1 cellular context compared by ENCODE assay signal in the genomic region with DNA sequence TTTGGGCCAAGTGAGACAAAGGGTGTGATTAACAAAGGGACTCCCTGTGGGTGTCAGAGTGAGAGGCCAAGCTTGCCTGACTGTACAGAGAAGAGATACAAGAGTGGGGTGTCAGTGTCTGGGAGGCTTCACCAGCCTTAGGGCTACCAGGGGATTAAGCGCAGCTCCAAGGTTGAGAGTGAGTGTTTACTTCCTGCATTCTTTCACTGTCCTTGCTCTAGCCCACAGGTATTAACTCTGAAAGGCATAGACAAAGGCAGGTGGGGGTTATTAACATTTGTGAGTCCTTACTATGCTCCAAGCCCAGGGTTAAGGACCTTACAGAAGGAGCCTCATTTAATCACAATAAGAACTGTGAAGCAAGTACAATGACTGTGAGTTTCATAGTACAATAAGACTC.
TF ChIP-seq lines count a peak whose summit lies in the region.

No MANE protein-coding gene starts in this region.

TF ChIP-seq in H1, 55 proteins besides CTCF, POLR2A, EP300 and RAD21:
- TF ChIP-seq SIN3A (conservative IDR thresholded peaks at IDR 0.05 in 1 of 2, IDR thresholded peaks at IDR 0.05 in 1 of 2; ENCODE audit: low read depth in 1 of 2, low read length in 2 of 2) (no peak), RXRA (IDR thresholded peaks at IDR 0.05; ENCODE audit: insufficient read depth, low read depth, low read length) (no peak), SP4 (IDR thresholded peaks at IDR 0.05; ENCODE audit: low read length) (no peak), KDM1A (IDR thresholded peaks at IDR 0.05; ENCODE audit: borderline replicate concordance, low read length) (no peak), KDM4A (IDR thresholded peaks at IDR 0.05; ENCODE audit: low read depth, low read length, severe bottlenecking) (no peak), GABPA (IDR thresholded peaks at IDR 0.05; ENCODE audit: borderline replicate concordance, insufficient read depth, low read length) (no peak), ZNF274 (IDR thresholded peaks at IDR 0.05; ENCODE audit: borderline replicate concordance, extremely low read depth, low read length) (no peak), RFX5 (IDR thresholded peaks at IDR 0.05; ENCODE audit: borderline replicate concordance, low read depth, low read length) (no peak), SIX5 (IDR thresholded peaks at IDR 0.05; ENCODE audit: low read depth, low read length) (no peak), HDAC2 (IDR thresholded peaks at IDR 0.05; ENCODE audit: borderline replicate concordance in 1 of 2, low read depth in 2 of 2, low read length in 2 of 2) (peak in 1 of 2 experiments; percentile 81; a peak in 1 of 4 replicates), CREB1 (IDR thresholded peaks at IDR 0.05) (no peak), CEBPB (IDR thresholded peaks at IDR 0.05; ENCODE audit: low read depth, low read length) (no peak), YY1 (IDR thresholded peaks at IDR 0.05; ENCODE audit: low read depth, low read length) (no peak), FOSL1 (IDR thresholded peaks at IDR 0.05; ENCODE audit: insufficient read depth, low read depth, low read length) (no peak), NANOG (IDR thresholded peaks at IDR 0.05; ENCODE audit: insufficient read depth, low read depth, low read length, poor library complexity, severe bottlenecking) (no peak), EZH2 (IDR thresholded peaks at IDR 0.05; ENCODE audit: low read depth, low read length, severe bottlenecking) (no peak), SRF (IDR thresholded peaks at IDR 0.05; ENCODE audit: low read depth, low read length) (no peak), JUN (IDR thresholded peaks at IDR 0.05; ENCODE audit: low read depth, low read length) (no peak), BRCA1 (IDR thresholded peaks at IDR 0.05; ENCODE audit: low read depth, low read length) (no peak), TAF7 (optimal IDR thresholded peaks at IDR 0.05; ENCODE audit: borderline replicate concordance, low read depth, low read length) (no peak), TCF12 (IDR thresholded peaks at IDR 0.05; ENCODE audit: low read depth, low read length) (0 out of 2 replicates have a peak, but pooled peaks have one; percentile 45), CHD1 (IDR thresholded peaks at IDR 0.05; ENCODE audit: low read depth, low read length) (no peak), POU5F1 (IDR thresholded peaks at IDR 0.05; ENCODE audit: low read depth, low read length) (no peak), KDM5A (IDR thresholded peaks at IDR 0.05; ENCODE audit: low read length) (no peak), CHD2 (IDR thresholded peaks at IDR 0.05; ENCODE audit: low read length) (no peak), ASH2L (IDR thresholded peaks at IDR 0.05; ENCODE audit: low read length) (peak; percentile 63), SP1 (IDR thresholded peaks at IDR 0.05; ENCODE audit: low read depth, low read length) (0 out of 2 replicates have a peak, but pooled peaks have one; percentile 48), HDAC6 (IDR thresholded peaks at IDR 0.05; ENCODE audit: low read depth, low read length) (no peak), EGR1 (IDR thresholded peaks at IDR 0.05; ENCODE audit: borderline replicate concordance, low read depth, low read length) (no peak), BACH1 (IDR thresholded peaks at IDR 0.05; ENCODE audit: low read length) (no peak), POLR2AphosphoS5 (IDR thresholded peaks at IDR 0.05; ENCODE audit: low read depth, low read length) (no peak), TAF1 (IDR thresholded peaks at IDR 0.05; ENCODE audit: low read depth, low read length) (no peak), CBX5 (IDR thresholded peaks at IDR 0.05; ENCODE audit: low read depth, low read length) (no peak), TEAD4 (IDR thresholded peaks at IDR 0.05; ENCODE audit: low read depth, low read length) (peak; percentile 57; the same call in 1 of the 2 replicates), SIRT6 (IDR thresholded peaks at IDR 0.05; ENCODE audit: low read length) (no peak), CTBP2 (IDR thresholded peaks at IDR 0.05; ENCODE audit: borderline replicate concordance, insufficient read depth, insufficient read length, low read length) (no peak), GTF2F1 (IDR thresholded peaks at IDR 0.05; ENCODE audit: borderline replicate concordance, low read depth, low read length) (no peak), JUND (IDR thresholded peaks at IDR 0.05; ENCODE audit: low read length) (no peak), SAP30 (IDR thresholded peaks at IDR 0.05; ENCODE audit: insufficient read depth, insufficient replicate concordance, low read length) (no peak)
- TF ChIP-seq, protein P1, sequence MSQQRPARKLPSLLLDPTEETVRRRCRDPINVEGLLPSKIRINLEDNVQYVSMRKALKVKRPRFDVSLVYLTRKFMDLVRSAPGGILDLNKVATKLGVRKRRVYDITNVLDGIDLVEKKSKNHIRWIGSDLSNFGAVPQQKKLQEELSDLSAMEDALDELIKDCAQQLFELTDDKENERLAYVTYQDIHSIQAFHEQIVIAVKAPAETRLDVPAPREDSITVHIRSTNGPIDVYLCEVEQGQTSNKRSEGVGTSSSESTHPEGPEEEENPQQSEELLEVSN (IDR thresholded peaks at IDR 0.05) = no peak
- TF ChIP-seq, protein P2, sequence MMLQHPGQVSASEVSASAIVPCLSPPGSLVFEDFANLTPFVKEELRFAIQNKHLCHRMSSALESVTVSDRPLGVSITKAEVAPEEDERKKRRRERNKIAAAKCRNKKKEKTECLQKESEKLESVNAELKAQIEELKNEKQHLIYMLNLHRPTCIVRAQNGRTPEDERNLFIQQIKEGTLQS (IDR thresholded peaks at IDR 0.05; ENCODE audit: insufficient read depth, low read depth, low read length) = no peak
- TF ChIP-seq, protein P3, sequence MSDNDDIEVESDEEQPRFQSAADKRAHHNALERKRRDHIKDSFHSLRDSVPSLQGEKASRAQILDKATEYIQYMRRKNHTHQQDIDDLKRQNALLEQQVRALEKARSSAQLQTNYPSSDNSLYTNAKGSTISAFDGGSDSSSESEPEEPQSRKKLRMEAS (IDR thresholded peaks at IDR 0.05) = no peak
- TF ChIP-seq, protein P4, sequence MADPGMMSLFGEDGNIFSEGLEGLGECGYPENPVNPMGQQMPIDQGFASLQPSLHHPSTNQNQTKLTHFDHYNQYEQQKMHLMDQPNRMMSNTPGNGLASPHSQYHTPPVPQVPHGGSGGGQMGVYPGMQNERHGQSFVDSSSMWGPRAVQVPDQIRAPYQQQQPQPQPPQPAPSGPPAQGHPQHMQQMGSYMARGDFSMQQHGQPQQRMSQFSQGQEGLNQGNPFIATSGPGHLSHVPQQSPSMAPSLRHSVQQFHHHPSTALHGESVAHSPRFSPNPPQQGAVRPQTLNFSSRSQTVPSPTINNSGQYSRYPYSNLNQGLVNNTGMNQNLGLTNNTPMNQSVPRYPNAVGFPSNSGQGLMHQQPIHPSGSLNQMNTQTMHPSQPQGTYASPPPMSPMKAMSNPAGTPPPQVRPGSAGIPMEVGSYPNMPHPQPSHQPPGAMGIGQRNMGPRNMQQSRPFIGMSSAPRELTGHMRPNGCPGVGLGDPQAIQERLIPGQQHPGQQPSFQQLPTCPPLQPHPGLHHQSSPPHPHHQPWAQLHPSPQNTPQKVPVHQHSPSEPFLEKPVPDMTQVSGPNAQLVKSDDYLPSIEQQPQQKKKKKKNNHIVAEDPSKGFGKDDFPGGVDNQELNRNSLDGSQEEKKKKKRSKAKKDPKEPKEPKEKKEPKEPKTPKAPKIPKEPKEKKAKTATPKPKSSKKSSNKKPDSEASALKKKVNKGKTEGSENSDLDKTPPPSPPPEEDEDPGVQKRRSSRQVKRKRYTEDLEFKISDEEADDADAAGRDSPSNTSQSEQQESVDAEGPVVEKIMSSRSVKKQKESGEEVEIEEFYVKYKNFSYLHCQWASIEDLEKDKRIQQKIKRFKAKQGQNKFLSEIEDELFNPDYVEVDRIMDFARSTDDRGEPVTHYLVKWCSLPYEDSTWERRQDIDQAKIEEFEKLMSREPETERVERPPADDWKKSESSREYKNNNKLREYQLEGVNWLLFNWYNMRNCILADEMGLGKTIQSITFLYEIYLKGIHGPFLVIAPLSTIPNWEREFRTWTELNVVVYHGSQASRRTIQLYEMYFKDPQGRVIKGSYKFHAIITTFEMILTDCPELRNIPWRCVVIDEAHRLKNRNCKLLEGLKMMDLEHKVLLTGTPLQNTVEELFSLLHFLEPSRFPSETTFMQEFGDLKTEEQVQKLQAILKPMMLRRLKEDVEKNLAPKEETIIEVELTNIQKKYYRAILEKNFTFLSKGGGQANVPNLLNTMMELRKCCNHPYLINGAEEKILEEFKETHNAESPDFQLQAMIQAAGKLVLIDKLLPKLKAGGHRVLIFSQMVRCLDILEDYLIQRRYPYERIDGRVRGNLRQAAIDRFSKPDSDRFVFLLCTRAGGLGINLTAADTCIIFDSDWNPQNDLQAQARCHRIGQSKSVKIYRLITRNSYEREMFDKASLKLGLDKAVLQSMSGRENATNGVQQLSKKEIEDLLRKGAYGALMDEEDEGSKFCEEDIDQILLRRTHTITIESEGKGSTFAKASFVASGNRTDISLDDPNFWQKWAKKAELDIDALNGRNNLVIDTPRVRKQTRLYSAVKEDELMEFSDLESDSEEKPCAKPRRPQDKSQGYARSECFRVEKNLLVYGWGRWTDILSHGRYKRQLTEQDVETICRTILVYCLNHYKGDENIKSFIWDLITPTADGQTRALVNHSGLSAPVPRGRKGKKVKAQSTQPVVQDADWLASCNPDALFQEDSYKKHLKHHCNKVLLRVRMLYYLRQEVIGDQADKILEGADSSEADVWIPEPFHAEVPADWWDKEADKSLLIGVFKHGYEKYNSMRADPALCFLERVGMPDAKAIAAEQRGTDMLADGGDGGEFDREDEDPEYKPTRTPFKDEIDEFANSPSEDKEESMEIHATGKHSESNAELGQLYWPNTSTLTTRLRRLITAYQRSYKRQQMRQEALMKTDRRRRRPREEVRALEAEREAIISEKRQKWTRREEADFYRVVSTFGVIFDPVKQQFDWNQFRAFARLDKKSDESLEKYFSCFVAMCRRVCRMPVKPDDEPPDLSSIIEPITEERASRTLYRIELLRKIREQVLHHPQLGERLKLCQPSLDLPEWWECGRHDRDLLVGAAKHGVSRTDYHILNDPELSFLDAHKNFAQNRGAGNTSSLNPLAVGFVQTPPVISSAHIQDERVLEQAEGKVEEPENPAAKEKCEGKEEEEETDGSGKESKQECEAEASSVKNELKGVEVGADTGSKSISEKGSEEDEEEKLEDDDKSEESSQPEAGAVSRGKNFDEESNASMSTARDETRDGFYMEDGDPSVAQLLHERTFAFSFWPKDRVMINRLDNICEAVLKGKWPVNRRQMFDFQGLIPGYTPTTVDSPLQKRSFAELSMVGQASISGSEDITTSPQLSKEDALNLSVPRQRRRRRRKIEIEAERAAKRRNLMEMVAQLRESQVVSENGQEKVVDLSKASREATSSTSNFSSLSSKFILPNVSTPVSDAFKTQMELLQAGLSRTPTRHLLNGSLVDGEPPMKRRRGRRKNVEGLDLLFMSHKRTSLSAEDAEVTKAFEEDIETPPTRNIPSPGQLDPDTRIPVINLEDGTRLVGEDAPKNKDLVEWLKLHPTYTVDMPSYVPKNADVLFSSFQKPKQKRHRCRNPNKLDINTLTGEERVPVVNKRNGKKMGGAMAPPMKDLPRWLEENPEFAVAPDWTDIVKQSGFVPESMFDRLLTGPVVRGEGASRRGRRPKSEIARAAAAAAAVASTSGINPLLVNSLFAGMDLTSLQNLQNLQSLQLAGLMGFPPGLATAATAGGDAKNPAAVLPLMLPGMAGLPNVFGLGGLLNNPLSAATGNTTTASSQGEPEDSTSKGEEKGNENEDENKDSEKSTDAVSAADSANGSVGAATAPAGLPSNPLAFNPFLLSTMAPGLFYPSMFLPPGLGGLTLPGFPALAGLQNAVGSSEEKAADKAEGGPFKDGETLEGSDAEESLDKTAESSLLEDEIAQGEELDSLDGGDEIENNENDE (IDR thresholded peaks at IDR 0.05; ENCODE audit: insufficient replicate concordance, low read length) = peak; percentile 57
